Comparison of ENCODE assay signal across 1 cellular context in the genomic region with DNA sequence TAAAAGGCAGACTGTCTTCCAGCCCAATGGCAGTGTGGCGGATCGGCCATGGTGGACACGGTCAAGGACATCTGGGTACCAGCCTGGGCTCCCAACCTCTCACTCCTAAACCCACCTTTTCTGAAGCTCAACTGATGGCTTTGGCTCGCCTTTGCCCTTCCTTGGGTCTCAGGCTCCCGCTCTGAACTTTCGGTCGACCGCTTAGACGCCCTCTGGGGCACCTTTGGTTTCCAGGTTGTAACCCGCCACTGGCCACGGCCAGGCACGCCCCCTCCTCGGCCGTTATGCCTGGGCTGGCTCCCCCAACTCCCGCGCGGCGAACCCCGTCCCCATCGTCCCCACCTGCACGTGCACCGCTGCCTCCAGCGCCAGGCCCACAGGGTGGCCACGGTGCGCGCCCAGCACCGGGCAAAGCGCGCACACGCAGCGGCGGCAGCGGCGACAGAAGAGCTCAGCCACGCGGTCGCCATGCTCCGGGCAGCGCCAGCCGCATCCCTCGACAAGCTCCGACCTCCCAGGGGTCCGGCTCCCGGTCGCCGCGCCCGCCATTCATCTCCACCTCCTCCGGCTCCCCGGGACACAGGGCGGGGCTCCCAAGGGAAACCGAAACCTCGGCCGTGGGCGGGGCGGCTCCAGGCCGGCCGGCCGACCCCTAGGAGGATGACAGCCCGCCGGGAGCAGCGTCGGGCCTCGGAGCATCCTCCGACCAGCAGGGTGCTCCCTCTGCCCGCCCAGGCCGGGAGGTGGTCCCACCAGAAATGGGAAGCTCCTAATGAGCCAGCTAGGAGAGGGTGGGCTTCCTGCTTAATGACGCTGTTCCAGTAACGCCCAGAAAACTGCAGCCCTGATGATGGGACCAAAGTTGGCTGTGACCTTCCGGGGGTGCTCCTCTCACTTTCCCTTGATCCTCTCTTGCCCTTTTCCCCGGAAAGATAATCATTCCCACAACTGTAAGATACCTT.
TF ChIP-seq lines count a peak whose summit lies in the region.

A gene with protein sequence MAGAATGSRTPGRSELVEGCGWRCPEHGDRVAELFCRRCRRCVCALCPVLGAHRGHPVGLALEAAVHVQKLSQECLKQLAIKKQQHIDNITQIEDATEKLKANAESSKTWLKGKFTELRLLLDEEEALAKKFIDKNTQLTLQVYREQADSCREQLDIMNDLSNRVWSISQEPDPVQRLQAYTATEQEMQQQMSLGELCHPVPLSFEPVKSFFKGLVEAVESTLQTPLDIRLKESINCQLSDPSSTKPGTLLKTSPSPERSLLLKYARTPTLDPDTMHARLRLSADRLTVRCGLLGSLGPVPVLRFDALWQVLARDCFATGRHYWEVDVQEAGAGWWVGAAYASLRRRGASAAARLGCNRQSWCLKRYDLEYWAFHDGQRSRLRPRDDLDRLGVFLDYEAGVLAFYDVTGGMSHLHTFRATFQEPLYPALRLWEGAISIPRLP (minus strand): TSS at position 583 of the 962 bp plus-strand sequence. CDS start 34 bp downstream, at position 549.

TF ChIP-seq in HepG2, 621 proteins besides CTCF, POLR2A, EP300 and RAD21 (continued from another document and continues in another):
- TF ChIP-seq, protein P1, sequence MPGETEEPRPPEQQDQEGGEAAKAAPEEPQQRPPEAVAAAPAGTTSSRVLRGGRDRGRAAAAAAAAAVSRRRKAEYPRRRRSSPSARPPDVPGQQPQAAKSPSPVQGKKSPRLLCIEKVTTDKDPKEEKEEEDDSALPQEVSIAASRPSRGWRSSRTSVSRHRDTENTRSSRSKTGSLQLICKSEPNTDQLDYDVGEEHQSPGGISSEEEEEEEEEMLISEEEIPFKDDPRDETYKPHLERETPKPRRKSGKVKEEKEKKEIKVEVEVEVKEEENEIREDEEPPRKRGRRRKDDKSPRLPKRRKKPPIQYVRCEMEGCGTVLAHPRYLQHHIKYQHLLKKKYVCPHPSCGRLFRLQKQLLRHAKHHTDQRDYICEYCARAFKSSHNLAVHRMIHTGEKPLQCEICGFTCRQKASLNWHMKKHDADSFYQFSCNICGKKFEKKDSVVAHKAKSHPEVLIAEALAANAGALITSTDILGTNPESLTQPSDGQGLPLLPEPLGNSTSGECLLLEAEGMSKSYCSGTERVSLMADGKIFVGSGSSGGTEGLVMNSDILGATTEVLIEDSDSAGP (CRISPR knock-in tag; IDR thresholded peaks at IDR 0.05; ENCODE audit: borderline replicate concordance): peak; percentile 83; the same call in 1 of the 2 replicates
- peak; percentile 87; the same call in 1 of the 2 replicates for TF ChIP-seq HES4 (CRISPR knock-in tag; IDR thresholded peaks at IDR 0.05; ENCODE audit: borderline replicate concordance)
- TF ChIP-seq SP2 (CRISPR knock-in tag; IDR thresholded peaks at IDR 0.05): no peak
- TF ChIP-seq ZNF891 (CRISPR knock-in tag; IDR thresholded peaks at IDR 0.05): peak; percentile 86
- peak; percentile 89 for TF ChIP-seq RBFOX2 (IDR thresholded peaks at IDR 0.05; ENCODE audit: low read depth, low read length)
- TF ChIP-seq, protein P2, sequence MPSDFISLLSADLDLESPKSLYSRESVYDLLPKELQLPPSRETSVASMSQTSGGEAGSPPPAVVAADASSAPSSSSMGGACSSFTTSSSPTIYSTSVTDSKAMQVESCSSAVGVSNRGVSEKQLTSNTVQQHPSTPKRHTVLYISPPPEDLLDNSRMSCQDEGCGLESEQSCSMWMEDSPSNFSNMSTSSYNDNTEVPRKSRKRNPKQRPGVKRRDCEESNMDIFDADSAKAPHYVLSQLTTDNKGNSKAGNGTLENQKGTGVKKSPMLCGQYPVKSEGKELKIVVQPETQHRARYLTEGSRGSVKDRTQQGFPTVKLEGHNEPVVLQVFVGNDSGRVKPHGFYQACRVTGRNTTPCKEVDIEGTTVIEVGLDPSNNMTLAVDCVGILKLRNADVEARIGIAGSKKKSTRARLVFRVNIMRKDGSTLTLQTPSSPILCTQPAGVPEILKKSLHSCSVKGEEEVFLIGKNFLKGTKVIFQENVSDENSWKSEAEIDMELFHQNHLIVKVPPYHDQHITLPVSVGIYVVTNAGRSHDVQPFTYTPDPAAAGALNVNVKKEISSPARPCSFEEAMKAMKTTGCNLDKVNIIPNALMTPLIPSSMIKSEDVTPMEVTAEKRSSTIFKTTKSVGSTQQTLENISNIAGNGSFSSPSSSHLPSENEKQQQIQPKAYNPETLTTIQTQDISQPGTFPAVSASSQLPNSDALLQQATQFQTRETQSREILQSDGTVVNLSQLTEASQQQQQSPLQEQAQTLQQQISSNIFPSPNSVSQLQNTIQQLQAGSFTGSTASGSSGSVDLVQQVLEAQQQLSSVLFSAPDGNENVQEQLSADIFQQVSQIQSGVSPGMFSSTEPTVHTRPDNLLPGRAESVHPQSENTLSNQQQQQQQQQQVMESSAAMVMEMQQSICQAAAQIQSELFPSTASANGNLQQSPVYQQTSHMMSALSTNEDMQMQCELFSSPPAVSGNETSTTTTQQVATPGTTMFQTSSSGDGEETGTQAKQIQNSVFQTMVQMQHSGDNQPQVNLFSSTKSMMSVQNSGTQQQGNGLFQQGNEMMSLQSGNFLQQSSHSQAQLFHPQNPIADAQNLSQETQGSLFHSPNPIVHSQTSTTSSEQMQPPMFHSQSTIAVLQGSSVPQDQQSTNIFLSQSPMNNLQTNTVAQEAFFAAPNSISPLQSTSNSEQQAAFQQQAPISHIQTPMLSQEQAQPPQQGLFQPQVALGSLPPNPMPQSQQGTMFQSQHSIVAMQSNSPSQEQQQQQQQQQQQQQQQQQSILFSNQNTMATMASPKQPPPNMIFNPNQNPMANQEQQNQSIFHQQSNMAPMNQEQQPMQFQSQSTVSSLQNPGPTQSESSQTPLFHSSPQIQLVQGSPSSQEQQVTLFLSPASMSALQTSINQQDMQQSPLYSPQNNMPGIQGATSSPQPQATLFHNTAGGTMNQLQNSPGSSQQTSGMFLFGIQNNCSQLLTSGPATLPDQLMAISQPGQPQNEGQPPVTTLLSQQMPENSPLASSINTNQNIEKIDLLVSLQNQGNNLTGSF (CRISPR knock-in tag; IDR thresholded peaks at IDR 0.05): no peak; the same call in 1 of the 2 replicates
- TF ChIP-seq, protein P3, sequence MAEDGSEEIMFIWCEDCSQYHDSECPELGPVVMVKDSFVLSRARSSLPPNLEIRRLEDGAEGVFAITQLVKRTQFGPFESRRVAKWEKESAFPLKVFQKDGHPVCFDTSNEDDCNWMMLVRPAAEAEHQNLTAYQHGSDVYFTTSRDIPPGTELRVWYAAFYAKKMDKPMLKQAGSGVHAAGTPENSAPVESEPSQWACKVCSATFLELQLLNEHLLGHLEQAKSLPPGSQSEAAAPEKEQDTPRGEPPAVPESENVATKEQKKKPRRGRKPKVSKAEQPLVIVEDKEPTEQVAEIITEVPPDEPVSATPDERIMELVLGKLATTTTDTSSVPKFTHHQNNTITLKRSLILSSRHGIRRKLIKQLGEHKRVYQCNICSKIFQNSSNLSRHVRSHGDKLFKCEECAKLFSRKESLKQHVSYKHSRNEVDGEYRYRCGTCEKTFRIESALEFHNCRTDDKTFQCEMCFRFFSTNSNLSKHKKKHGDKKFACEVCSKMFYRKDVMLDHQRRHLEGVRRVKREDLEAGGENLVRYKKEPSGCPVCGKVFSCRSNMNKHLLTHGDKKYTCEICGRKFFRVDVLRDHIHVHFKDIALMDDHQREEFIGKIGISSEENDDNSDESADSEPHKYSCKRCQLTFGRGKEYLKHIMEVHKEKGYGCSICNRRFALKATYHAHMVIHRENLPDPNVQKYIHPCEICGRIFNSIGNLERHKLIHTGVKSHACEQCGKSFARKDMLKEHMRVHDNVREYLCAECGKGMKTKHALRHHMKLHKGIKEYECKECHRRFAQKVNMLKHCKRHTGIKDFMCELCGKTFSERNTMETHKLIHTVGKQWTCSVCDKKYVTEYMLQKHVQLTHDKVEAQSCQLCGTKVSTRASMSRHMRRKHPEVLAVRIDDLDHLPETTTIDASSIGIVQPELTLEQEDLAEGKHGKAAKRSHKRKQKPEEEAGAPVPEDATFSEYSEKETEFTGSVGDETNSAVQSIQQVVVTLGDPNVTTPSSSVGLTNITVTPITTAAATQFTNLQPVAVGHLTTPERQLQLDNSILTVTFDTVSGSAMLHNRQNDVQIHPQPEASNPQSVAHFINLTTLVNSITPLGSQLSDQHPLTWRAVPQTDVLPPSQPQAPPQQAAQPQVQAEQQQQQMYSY (CRISPR knock-in tag; IDR thresholded peaks at IDR 0.05): no peak
- TF ChIP-seq, protein P4, sequence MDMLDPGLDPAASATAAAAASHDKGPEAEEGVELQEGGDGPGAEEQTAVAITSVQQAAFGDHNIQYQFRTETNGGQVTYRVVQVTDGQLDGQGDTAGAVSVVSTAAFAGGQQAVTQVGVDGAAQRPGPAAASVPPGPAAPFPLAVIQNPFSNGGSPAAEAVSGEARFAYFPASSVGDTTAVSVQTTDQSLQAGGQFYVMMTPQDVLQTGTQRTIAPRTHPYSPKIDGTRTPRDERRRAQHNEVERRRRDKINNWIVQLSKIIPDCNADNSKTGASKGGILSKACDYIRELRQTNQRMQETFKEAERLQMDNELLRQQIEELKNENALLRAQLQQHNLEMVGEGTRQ (IDR thresholded peaks at IDR 0.05; ENCODE audit: low read depth, low read length): no peak
- TF ChIP-seq, protein P4 (CRISPR knock-in tag; IDR thresholded peaks at IDR 0.05; ENCODE audit: borderline replicate concordance): no peak
- TF ChIP-seq, protein P5, sequence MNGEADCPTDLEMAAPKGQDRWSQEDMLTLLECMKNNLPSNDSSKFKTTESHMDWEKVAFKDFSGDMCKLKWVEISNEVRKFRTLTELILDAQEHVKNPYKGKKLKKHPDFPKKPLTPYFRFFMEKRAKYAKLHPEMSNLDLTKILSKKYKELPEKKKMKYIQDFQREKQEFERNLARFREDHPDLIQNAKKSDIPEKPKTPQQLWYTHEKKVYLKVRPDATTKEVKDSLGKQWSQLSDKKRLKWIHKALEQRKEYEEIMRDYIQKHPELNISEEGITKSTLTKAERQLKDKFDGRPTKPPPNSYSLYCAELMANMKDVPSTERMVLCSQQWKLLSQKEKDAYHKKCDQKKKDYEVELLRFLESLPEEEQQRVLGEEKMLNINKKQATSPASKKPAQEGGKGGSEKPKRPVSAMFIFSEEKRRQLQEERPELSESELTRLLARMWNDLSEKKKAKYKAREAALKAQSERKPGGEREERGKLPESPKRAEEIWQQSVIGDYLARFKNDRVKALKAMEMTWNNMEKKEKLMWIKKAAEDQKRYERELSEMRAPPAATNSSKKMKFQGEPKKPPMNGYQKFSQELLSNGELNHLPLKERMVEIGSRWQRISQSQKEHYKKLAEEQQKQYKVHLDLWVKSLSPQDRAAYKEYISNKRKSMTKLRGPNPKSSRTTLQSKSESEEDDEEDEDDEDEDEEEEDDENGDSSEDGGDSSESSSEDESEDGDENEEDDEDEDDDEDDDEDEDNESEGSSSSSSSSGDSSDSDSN (CRISPR knock-in tag; IDR thresholded peaks at IDR 0.05): peak; percentile 75; the same call in 1 of the 2 replicates
- 0 out of 2 replicates have a peak, but pooled peaks have one; percentile 62 for TF ChIP-seq GFI1 (CRISPR knock-in tag; IDR thresholded peaks at IDR 0.05; ENCODE audit: borderline replicate concordance)
- TF ChIP-seq, protein P6, sequence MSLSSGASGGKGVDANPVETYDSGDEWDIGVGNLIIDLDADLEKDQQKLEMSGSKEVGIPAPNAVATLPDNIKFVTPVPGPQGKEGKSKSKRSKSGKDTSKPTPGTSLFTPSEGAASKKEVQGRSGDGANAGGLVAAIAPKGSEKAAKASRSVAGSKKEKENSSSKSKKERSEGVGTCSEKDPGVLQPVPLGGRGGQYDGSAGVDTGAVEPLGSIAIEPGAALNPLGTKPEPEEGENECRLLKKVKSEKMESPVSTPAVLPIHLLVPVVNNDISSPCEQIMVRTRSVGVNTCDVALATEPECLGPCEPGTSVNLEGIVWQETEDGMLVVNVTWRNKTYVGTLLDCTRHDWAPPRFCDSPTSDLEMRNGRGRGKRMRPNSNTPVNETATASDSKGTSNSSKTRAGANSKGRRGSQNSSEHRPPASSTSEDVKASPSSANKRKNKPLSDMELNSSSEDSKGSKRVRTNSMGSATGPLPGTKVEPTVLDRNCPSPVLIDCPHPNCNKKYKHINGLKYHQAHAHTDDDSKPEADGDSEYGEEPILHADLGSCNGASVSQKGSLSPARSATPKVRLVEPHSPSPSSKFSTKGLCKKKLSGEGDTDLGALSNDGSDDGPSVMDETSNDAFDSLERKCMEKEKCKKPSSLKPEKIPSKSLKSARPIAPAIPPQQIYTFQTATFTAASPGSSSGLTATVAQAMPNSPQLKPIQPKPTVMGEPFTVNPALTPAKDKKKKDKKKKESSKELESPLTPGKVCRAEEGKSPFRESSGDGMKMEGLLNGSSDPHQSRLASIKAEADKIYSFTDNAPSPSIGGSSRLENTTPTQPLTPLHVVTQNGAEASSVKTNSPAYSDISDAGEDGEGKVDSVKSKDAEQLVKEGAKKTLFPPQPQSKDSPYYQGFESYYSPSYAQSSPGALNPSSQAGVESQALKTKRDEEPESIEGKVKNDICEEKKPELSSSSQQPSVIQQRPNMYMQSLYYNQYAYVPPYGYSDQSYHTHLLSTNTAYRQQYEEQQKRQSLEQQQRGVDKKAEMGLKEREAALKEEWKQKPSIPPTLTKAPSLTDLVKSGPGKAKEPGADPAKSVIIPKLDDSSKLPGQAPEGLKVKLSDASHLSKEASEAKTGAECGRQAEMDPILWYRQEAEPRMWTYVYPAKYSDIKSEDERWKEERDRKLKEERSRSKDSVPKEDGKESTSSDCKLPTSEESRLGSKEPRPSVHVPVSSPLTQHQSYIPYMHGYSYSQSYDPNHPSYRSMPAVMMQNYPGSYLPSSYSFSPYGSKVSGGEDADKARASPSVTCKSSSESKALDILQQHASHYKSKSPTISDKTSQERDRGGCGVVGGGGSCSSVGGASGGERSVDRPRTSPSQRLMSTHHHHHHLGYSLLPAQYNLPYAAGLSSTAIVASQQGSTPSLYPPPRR (CRISPR knock-in tag; IDR thresholded peaks at IDR 0.05; ENCODE audit: borderline replicate concordance): peak; percentile 12; the same call in 1 of the 2 replicates
- TF ChIP-seq TCF7L2 (IDR thresholded peaks at IDR 0.05; ENCODE audit: low read depth, low read length): no peak
- TF ChIP-seq ZNF563 (CRISPR knock-in tag; IDR thresholded peaks at IDR 0.05): peak; percentile 42; the same call in 1 of the 2 replicates
- TF ChIP-seq BRD4 (CRISPR knock-in tag; IDR thresholded peaks at IDR 0.05): peak; percentile 77; the same call in 1 of the 2 replicates
- TF ChIP-seq, protein P7, sequence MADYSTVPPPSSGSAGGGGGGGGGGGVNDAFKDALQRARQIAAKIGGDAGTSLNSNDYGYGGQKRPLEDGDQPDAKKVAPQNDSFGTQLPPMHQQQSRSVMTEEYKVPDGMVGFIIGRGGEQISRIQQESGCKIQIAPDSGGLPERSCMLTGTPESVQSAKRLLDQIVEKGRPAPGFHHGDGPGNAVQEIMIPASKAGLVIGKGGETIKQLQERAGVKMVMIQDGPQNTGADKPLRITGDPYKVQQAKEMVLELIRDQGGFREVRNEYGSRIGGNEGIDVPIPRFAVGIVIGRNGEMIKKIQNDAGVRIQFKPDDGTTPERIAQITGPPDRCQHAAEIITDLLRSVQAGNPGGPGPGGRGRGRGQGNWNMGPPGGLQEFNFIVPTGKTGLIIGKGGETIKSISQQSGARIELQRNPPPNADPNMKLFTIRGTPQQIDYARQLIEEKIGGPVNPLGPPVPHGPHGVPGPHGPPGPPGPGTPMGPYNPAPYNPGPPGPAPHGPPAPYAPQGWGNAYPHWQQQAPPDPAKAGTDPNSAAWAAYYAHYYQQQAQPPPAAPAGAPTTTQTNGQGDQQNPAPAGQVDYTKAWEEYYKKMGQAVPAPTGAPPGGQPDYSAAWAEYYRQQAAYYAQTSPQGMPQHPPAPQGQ (CRISPR knock-in tag; IDR thresholded peaks at IDR 0.05; ENCODE audit: borderline replicate concordance): no peak
- peak; percentile 32 for TF ChIP-seq IKZF4 (CRISPR knock-in tag; IDR thresholded peaks at IDR 0.05; ENCODE audit: borderline replicate concordance, low read depth, not compliant biosample characterization)
